ENCODE assay signal across 18 cellular contexts in the genomic region with DNA sequence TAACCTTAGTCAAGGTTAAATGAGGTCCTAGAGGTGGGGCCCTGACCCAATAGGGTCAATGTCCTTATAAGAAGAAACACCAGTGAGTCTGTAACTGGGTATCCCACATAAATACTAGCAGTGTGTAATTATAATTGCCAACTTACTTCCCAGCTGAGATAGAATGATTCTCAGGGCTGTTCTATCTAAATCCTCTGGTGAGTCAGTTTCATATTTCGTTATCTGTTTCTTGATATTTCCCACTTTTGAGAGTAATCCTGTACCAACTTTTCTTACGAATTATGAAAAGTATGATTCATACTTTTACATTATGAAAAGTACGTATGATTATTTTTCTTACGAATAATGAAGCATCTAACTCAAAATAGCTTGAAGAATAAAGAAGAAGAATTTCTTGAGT.
DNase-seq lines count a peak whose midpoint lies in the region; ATAC-seq, FAIRE-seq and TF ChIP-seq lines count a peak whose summit lies in the region.
"Had no signal": no experiment of that assay in that cellular context is flagged by ENCODE, and none has a peak within 500 bp of the region (broad histone marks: within the 10 kb centered on the region; RNA-seq: fewer than 3 reads in every experiment).

No MANE protein-coding gene starts in this region.

- H3K27me3 ChIP-seq in BE2C (no peaks in the 10 kb centered on the region), astrocyte (ENCODE audit: insufficient read depth, low read length) (no peaks in the 10 kb centered on the region)

- H3K4me3 ChIP-seq in BE2C (ENCODE audit: low read depth, low read length) (peak overlapping the region; percentile 16; the same call in 1 of the 2 replicates), astrocyte (ENCODE audit: insufficient read depth, low read depth, low read length) (no peak overlapping the region)

- H3K27ac ChIP-seq in astrocyte (ENCODE audit: low read depth, low read length), result no peak overlapping the region
- H3K27ac ChIP-seq: C4-2B had no signal

- peak; percentile 98 for FAIRE-seq in D721Med (lab: Jason Lieb, UNC)
- peak; percentile 26 for FAIRE-seq in astrocyte (lab: Jason Lieb, UNC)
- FAIRE-seq: GM12892, H1, HepG2 had no signal

- H3K9me3 ChIP-seq in BE2C, result no peaks in the 10 kb centered on the region
- no peaks in the 10 kb centered on the region for H3K9me3 ChIP-seq in astrocyte (ENCODE audit: insufficient read depth, low read depth, low read length)
- H3K9me3 ChIP-seq: Caco-2 had no signal

- no peak overlapping the region for H2AFZ ChIP-seq in astrocyte (ENCODE audit: low read depth, low read length)

- no peak overlapping the region for H3K4me2 ChIP-seq in astrocyte (ENCODE audit: low read length)

- no peaks in the 10 kb centered on the region for H3K27me3 Mint-ChIP-seq in astrocyte (ENCODE audit: low read depth, unreplicated experiment)
- H3K27me3 Mint-ChIP-seq: CD4-positive, alpha-beta T cell had no signal

- no peaks in the 10 kb centered on the region for H3K9me3 Mint-ChIP-seq in astrocyte (ENCODE audit: unreplicated experiment)
- H3K9me3 Mint-ChIP-seq: H9 had no signal

- DNase-seq in BE2C, result no peak
- no peak for DNase-seq in D721Med (ENCODE audit: insufficient read length, low spot score)
- no peak for DNase-seq in astrocyte (ENCODE audit: low read depth)
- DNase-seq in iris pigment epithelial cell (ENCODE audit: low read depth), result peak; percentile 7
- DNase-seq in HK-2 (ENCODE audit: unreplicated experiment), result no peak
- DNase-seq: ACHN; Caco-2; CD4-positive, alpha-beta T cell; DMS153; DMS79; GDM1; H9 had no signal

- H3K4me1 ChIP-seq in BE2C (no peaks in the 10 kb centered on the region), astrocyte (ENCODE audit: insufficient read depth, low read length) (no peaks in the 10 kb centered on the region)
- H3K4me1 ChIP-seq: Caco-2 had no signal

- H3K4me3 Mint-ChIP-seq in astrocyte (ENCODE audit: unreplicated experiment), result no peak overlapping the region
- H3K4me3 Mint-ChIP-seq: CD4-positive, alpha-beta T cell; H9 had no signal

- H3K36me3 ChIP-seq in BE2C (no peaks in the 10 kb centered on the region), astrocyte (ENCODE audit: insufficient read depth, low read length) (no peaks in the 10 kb centered on the region)

- no peaks in the 10 kb centered on the region for H3K4me1 Mint-ChIP-seq in astrocyte (ENCODE audit: low read depth, unreplicated experiment)
- H3K4me1 Mint-ChIP-seq: H9 had no signal

- no peaks in the 10 kb centered on the region for H4K20me1 ChIP-seq in astrocyte (ENCODE audit: insufficient read depth, low read length)

- no peaks in the 10 kb centered on the region for H3K79me2 ChIP-seq in astrocyte (ENCODE audit: insufficient read depth, low read length)

- no peak overlapping the region for H3K27ac Mint-ChIP-seq in astrocyte (ENCODE audit: unreplicated experiment)
- H3K27ac Mint-ChIP-seq: CD4-positive, alpha-beta T cell; H9 had no signal

- H3K9ac ChIP-seq in astrocyte (ENCODE audit: low read length), result no peak overlapping the region

- ATAC-seq in GM18502 (IDR thresholded peaks at IDR 0.05; ENCODE audit: poor library complexity, unreplicated experiment), result no peak
- ATAC-seq in GM18909 (IDR thresholded peaks at IDR 0.05; ENCODE audit: poor library complexity, unreplicated experiment), result no peak
- ATAC-seq: HepG2 had no signal

- TF ChIP-seq CTCF in BE2C (IDR thresholded peaks at IDR 0.05; ENCODE audit: low read depth, low read length) (no peak), D721Med (IDR thresholded peaks at IDR 0.05; ENCODE audit: insufficient read depth, missing control alignments) (no peak), astrocyte (IDR thresholded peaks at IDR 0.05; ENCODE audit: insufficient read depth, low read depth, low read length) (no peak)

- no peaks in the 10 kb centered on the region for H3K36me3 Mint-ChIP-seq in astrocyte (ENCODE audit: low read depth, unreplicated experiment)
